ENCODE assay signal across 28 cellular contexts in the genomic region with DNA sequence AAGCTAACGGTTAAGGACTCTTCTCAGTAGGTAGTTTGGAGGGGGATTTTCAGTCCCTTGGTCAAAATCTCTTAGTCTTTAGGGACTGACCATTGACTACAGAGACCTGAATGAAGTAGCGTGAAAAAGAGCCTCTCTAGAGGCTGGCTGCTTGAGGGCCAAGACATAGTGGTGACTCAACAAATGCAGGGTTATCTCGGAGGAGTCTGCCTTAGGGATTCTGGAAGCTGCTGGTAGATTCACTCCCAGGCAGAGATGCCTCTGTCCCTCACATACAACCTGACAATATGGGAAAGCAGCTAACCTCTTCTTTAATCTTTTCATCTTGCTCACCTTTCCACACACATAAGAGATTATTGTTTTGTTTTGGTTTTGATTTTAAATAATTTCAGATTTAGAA.
"Had no signal": no experiment of that assay in that cellular context is flagged by ENCODE, and none has a peak within 500 bp of the region (broad histone marks: within the 10 kb centered on the region; RNA-seq: fewer than 3 reads in every experiment).

No MANE protein-coding gene starts in this region.

- H3K27me3 ChIP-seq: neural progenitor cell, ovary, right lobe of liver, sigmoid colon, stomach, thyroid gland, tibial nerve, upper lobe of right lung, uterus had no signal

- H3K27ac Mint-ChIP-seq: naive thymus-derived CD4-positive, alpha-beta T cell; nephron; neural progenitor cell; progenitor cell of endocrine pancreas; stimulated activated effector memory CD8-positive, alpha-beta T cell treated with anti-CD3 and anti-CD28 coated beads, Interleukin-12 subunit alpha, Interleukin-12 subunit beta, amount 100 ng/mL, for 72 hours; stimulated activated naive B cell treated with anti-CD40 and anti-IgM and Interleukin-4, amounts not matched to agents 10 μg/mL and 1 μg/mL and 100 μg/mL, for 72 hours; stimulated activated naive CD8-positive, alpha-beta T cell treated with anti-CD3 and anti-CD28 coated beads, Interleukin-15, Interleukin-2, amounts not matched to agents 100 ng/mL and 50 ng/mL, for 24 hours; type B pancreatic cell had no signal

- H3K4me1 ChIP-seq: parathyroid adenoma, psoas muscle, right lobe of liver, tibial nerve, upper lobe of right lung, uterus had no signal

- H3K4me3 Mint-ChIP-seq: naive thymus-derived CD4-positive, alpha-beta T cell; nephron; neural progenitor cell; stimulated activated effector memory CD8-positive, alpha-beta T cell treated with anti-CD3 and anti-CD28 coated beads, Interleukin-12 subunit alpha, Interleukin-12 subunit beta, amount 100 ng/mL, for 72 hours; stimulated activated naive B cell treated with anti-CD40 and anti-IgM and Interleukin-4, amounts not matched to agents 10 μg/mL and 1 μg/mL and 100 μg/mL, for 72 hours; stimulated activated naive CD8-positive, alpha-beta T cell treated with anti-CD3 and anti-CD28 coated beads, Interleukin-15, Interleukin-2, amounts not matched to agents 100 ng/mL and 50 ng/mL, for 24 hours; type B pancreatic cell had no signal

- H3K4me3 ChIP-seq: neural progenitor cell, ovary, psoas muscle, right lobe of liver, sigmoid colon, stomach, thoracic aorta, thyroid gland, tibial nerve, upper lobe of right lung, uterus had no signal

- H3K36me3 ChIP-seq: ovary, right lobe of liver, upper lobe of right lung, uterus had no signal

- H3K4me2 ChIP-seq: neural progenitor cell had no signal

- H2AFZ ChIP-seq: neural progenitor cell, parathyroid adenoma had no signal

- H3K79me2 ChIP-seq: parathyroid adenoma had no signal

- H3K4me1 Mint-ChIP-seq: nephron; neural progenitor cell; stimulated activated effector memory CD8-positive, alpha-beta T cell treated with anti-CD3 and anti-CD28 coated beads, Interleukin-12 subunit alpha, Interleukin-12 subunit beta, amount 100 ng/mL, for 72 hours; stimulated activated naive B cell treated with anti-CD40 and anti-IgM and Interleukin-4, amounts not matched to agents 10 μg/mL and 1 μg/mL and 100 μg/mL, for 72 hours had no signal

- H3K9me3 Mint-ChIP-seq: type B pancreatic cell had no signal

- DNase-seq: naive thymus-derived CD4-positive, alpha-beta T cell; occipital lobe; ovary; posterior cingulate gyrus; psoas muscle; right cardiac atrium; right lobe of liver; sigmoid colon; small intestine; stimulated activated CD4-positive, alpha-beta T cell treated with anti-CD3 and anti-CD28 coated beads, Interleukin-15, amount 100 ng/mL, for 24 hours; stimulated activated CD4-positive, alpha-beta T cell treated with anti-CD3 and anti-CD28 coated beads, Interleukin-2, amount 100 ng/mL, for 24 hours; stimulated activated CD4-positive, alpha-beta T cell treated with anti-CD3 and anti-CD28 coated beads, Interleukin-2, amount 100 ng/mL, for 48 hours; stimulated activated CD4-positive, alpha-beta T cell treated with anti-CD3 and anti-CD28 coated beads, Interleukin-4, amount 100 ng/mL, for 24 hours; stimulated activated naive B cell treated with anti-CD40 and anti-IgM and Interleukin-4, amounts not matched to agents 10 μg/mL and 1 μg/mL and 100 μg/mL, for 72 hours; stimulated activated naive CD4-positive, alpha-beta T cell treated with Interleukin-2 at 50 U/mL for 16 hours; stomach; thyroid gland; upper lobe of right lung; uterus had no signal

- H3K27me3 Mint-ChIP-seq: naive thymus-derived CD4-positive, alpha-beta T cell; progenitor cell of endocrine pancreas; stimulated activated naive B cell treated with anti-CD40 and anti-IgM and Interleukin-4, amounts not matched to agents 10 μg/mL and 1 μg/mL and 100 μg/mL, for 72 hours; stimulated activated naive CD8-positive, alpha-beta T cell treated with anti-CD3 and anti-CD28 coated beads, Interleukin-15, Interleukin-2, amounts not matched to agents 100 ng/mL and 50 ng/mL, for 24 hours; type B pancreatic cell had no signal

- H3K9me3 ChIP-seq: thyroid gland, uterus had no signal

- ATAC-seq: naive thymus-derived CD4-positive, alpha-beta T cell; psoas muscle; right cardiac atrium; right lobe of liver; stimulated activated effector memory CD8-positive, alpha-beta T cell treated with anti-CD3 and anti-CD28 coated beads, Interleukin-12 subunit alpha, Interleukin-12 subunit beta, amount 100 ng/mL, for 72 hours; stimulated activated naive B cell treated with anti-CD40 and anti-IgM and Interleukin-4, amounts not matched to agents 10 μg/mL and 1 μg/mL and 100 μg/mL, for 72 hours; upper lobe of right lung had no signal

- H3K9ac ChIP-seq: neural progenitor cell, parathyroid adenoma had no signal

- H3K27ac ChIP-seq: neural progenitor cell, ovary, parathyroid adenoma, psoas muscle, right lobe of liver, sigmoid colon, stomach, thoracic aorta, thyroid gland, tibial nerve, upper lobe of right lung, uterus had no signal
